12 cellular contexts compared by ENCODE assay signal in the genomic region with DNA sequence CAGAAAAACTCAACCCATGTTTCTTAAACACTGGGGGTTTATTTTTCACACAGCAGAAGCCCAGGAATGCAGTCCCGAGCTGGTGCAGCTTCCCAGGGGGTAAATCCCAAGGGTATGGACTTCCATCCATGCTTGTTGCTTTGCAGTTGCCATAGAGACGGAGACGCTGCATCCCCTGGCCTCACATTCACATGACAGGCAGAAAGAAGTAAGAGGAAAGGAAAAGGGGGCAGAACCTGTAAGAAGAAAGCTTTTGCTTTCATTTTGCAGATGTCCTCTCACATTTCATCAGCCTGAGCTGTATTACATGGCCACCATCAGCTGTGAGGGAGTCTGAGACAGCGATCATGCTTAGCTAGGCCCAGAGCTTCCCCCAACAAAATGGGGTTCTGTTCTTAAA.
DNase-seq lines count a peak whose midpoint lies in the region; ATAC-seq and TF ChIP-seq lines count a peak whose summit lies in the region.
"Had no signal": no experiment of that assay in that cellular context is flagged by ENCODE, and none has a peak within 500 bp of the region (broad histone marks: within the 10 kb centered on the region; RNA-seq: fewer than 3 reads in every experiment).

No MANE protein-coding gene starts in this region.

- peaks cover 14% of the 10 kb centered on the region for H3K27me3 Mint-ChIP-seq in stimulated activated naive CD8-positive, alpha-beta T cell treated with anti-CD3 and anti-CD28 coated beads, Interleukin-15, amount 100 ng/mL, for 72 hours
- peaks cover 6% of the 10 kb centered on the region for H3K27me3 Mint-ChIP-seq in activated CD8-positive, alpha-beta T cell treated with anti-CD3 and anti-CD28 coated beads, Interleukin-2, amount 10 ng/mL, durations not matched to agents 7 days and 5 days (ENCODE audit: low read depth)

- no peaks in the 10 kb centered on the region for H3K36me3 ChIP-seq in suprapubic skin
- H3K36me3 ChIP-seq: WERI-Rb-1 had no signal

- CTCF ChIA-PET in activated CD8-positive, alpha-beta T cell treated with anti-CD3 and anti-CD28 coated beads, Interleukin-2, amount 10 ng/mL, durations not matched to agents 7 days and 5 days (lab: Charles Lee) = no interaction called here

- TF ChIP-seq CTCF in suprapubic skin (IDR thresholded peaks at IDR 0.05) = no peak

- H3K4me3 ChIP-seq in suprapubic skin = no peak overlapping the region
- H3K4me3 ChIP-seq: testis had no signal

- TF ChIP-seq EP300 in suprapubic skin (IDR thresholded peaks at IDR 0.05) = no peak

- peak; percentile 49 for ATAC-seq in stimulated activated naive CD8-positive, alpha-beta T cell treated with anti-CD3 and anti-CD28 coated beads, Interleukin-15, amount 100 ng/mL, for 72 hours
- ATAC-seq in stimulated activated naive CD8-positive, alpha-beta T cell treated with anti-CD3 and anti-CD28 coated beads, Interleukin-15, Interleukin-2, amounts not matched to agents 100 U/mL and 50 U/mL, for 24 hours = no peak
- ATAC-seq in activated CD8-positive, alpha-beta T cell treated with anti-CD3 and anti-CD28 coated beads, Interleukin-2, amount 10 ng/mL, durations not matched to agents 7 days and 5 days = peak; percentile 51
- ATAC-seq in HG03457 (IDR thresholded peaks at IDR 0.05; ENCODE audit: unreplicated experiment) (no peak), HG03571 (IDR thresholded peaks at IDR 0.05; ENCODE audit: unreplicated experiment) (no peak)

- no peaks in the 10 kb centered on the region for H3K9me3 Mint-ChIP-seq in stimulated activated naive CD8-positive, alpha-beta T cell treated with anti-CD3 and anti-CD28 coated beads, Interleukin-15, amount 100 ng/mL, for 72 hours
- no peaks in the 10 kb centered on the region for H3K9me3 Mint-ChIP-seq in activated CD8-positive, alpha-beta T cell treated with anti-CD3 and anti-CD28 coated beads, Interleukin-2, amount 10 ng/mL, durations not matched to agents 7 days and 5 days (ENCODE audit: insufficient read depth)

- peaks cover 4% of the 10 kb centered on the region for H3K4me1 ChIP-seq in suprapubic skin
- H3K4me1 ChIP-seq: testis had no signal

- H3K27me3 ChIP-seq in suprapubic skin = no peaks in the 10 kb centered on the region
- H3K27me3 ChIP-seq: testis had no signal

- TF ChIP-seq POLR2A in suprapubic skin (IDR thresholded peaks at IDR 0.05) = no peak

- no peaks in the 10 kb centered on the region for H3K9me3 ChIP-seq in suprapubic skin
- H3K9me3 ChIP-seq: testis had no signal

- WGBS in suprapubic skin = 48% methylated on average over 4 of the region's 4 CpGs

- no peak for DNase-seq in stimulated activated naive CD8-positive, alpha-beta T cell treated with anti-CD3 and anti-CD28 coated beads, Interleukin-15, amount 100 ng/mL, for 72 hours
- no peak for DNase-seq in stimulated activated naive CD8-positive, alpha-beta T cell treated with anti-CD3 and anti-CD28 coated beads, Interleukin-15, Interleukin-2, amounts not matched to agents 100 U/mL and 50 U/mL, for 24 hours
- DNase-seq in activated CD8-positive, alpha-beta T cell treated with anti-CD3 and anti-CD28 coated beads, Interleukin-2, amount 10 ng/mL, durations not matched to agents 7 days and 5 days = no peak
- DNase-seq in islet precursor cell = peak; percentile 61
- DNase-seq in cerebellar nuclear complex (lab: John Stamatoyannopoulos, UW) = no peak
- no peak for DNase-seq in suprapubic skin (ENCODE audit: low spot score in 2 of 2)
- DNase-seq: activated effector memory CD4-positive, alpha-beta T cell treated with anti-CD3 and anti-CD28 coated beads, Interleukin-2, amount 50 U/mL, for 16 hours; testis; WERI-Rb-1 had no signal

- no peak overlapping the region for H3K4me3 Mint-ChIP-seq in stimulated activated naive CD8-positive, alpha-beta T cell treated with anti-CD3 and anti-CD28 coated beads, Interleukin-15, amount 100 ng/mL, for 72 hours
- H3K4me3 Mint-ChIP-seq in activated CD8-positive, alpha-beta T cell treated with anti-CD3 and anti-CD28 coated beads, Interleukin-2, amount 10 ng/mL, durations not matched to agents 7 days and 5 days = no peak overlapping the region

- POLR2A ChIA-PET in activated CD8-positive, alpha-beta T cell treated with anti-CD3 and anti-CD28 coated beads, Interleukin-2, amount 10 ng/mL, durations not matched to agents 7 days and 5 days (lab: Charles Lee) = no interaction called here

- H3K27ac Mint-ChIP-seq in stimulated activated naive CD8-positive, alpha-beta T cell treated with anti-CD3 and anti-CD28 coated beads, Interleukin-15, amount 100 ng/mL, for 72 hours = peak overlapping the region; percentile 78 to 83
- peak overlapping the region; percentile 65 for H3K27ac Mint-ChIP-seq in activated CD8-positive, alpha-beta T cell treated with anti-CD3 and anti-CD28 coated beads, Interleukin-2, amount 10 ng/mL, durations not matched to agents 7 days and 5 days

- H3K4me1 Mint-ChIP-seq in stimulated activated naive CD8-positive, alpha-beta T cell treated with anti-CD3 and anti-CD28 coated beads, Interleukin-15, amount 100 ng/mL, for 72 hours = peaks cover 17% of the 10 kb centered on the region
- peaks cover 14% of the 10 kb centered on the region for H3K4me1 Mint-ChIP-seq in activated CD8-positive, alpha-beta T cell treated with anti-CD3 and anti-CD28 coated beads, Interleukin-2, amount 10 ng/mL, durations not matched to agents 7 days and 5 days (ENCODE audit: low read depth)

- H3K27ac ChIP-seq in suprapubic skin = no peak overlapping the region
- H3K27ac ChIP-seq: RWPE1, testis, WERI-Rb-1 had no signal

- no peaks in the 10 kb centered on the region for H3K36me3 Mint-ChIP-seq in activated CD8-positive, alpha-beta T cell treated with anti-CD3 and anti-CD28 coated beads, Interleukin-2, amount 10 ng/mL, durations not matched to agents 7 days and 5 days (ENCODE audit: low read depth)

Comparison
In these comparisons a context has a peak if more than half of its experiments do, and no peak if none do; other contexts are left out.
1. ATAC-seq: peak in stimulated activated naive CD8-positive, alpha-beta T cell treated with anti-CD3 and anti-CD28 coated beads, Interleukin-15, amount 100 ng/mL, for 72 hours (single experiment) and activated CD8-positive, alpha-beta T cell treated with anti-CD3 and anti-CD28 coated beads, Interleukin-2, amount 10 ng/mL, durations not matched to agents 7 days and 5 days (single experiment); none in stimulated activated naive CD8-positive, alpha-beta T cell treated with anti-CD3 and anti-CD28 coated beads, Interleukin-15, Interleukin-2, amounts not matched to agents 100 U/mL and 50 U/mL, for 24 hours (single experiment), HG03457 (single experiment) and HG03571 (single experiment).